1 cellular context compared by ENCODE assay signal in the genomic region with DNA sequence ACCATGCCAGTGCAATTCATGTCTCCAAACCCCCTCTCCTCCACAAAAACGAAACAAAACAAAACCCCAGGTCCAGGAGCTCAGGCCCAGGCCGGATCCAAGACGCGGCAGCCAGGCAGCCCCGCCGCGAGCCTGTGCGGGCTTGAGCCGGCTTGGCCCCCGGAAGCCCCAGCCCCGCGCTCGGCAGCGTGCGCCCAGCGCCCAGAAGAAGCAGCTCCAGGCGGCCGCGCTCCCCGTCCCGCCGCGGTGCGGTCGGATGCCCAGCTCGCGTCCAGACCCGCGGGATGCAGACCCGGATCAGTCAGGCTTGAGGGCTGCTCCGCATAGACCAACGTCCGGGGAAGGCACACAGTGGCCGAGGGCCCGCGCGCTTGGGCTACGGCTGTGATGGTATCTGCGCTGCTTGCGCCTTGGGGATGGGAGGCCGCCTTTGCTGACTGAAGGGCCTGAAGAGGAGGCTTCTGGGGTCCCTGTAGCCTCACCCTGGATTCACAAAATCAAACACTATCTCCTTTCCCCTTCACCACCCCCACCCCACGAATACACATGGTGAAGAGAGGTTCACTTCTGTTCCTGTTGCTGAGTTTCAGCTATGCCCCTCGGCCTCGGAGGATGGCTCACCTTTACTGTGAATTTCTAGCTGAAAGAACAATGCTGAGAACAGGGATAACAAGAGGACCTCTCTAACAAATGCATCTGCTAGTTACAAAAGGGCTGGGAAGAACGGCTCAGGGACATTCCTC.
TF ChIP-seq lines count a peak whose summit lies in the region.

No MANE protein-coding gene starts in this region.

TF ChIP-seq in HepG2, 621 proteins besides CTCF, POLR2A, EP300 and RAD21 (continued from another document):
- TF ChIP-seq, protein P1, sequence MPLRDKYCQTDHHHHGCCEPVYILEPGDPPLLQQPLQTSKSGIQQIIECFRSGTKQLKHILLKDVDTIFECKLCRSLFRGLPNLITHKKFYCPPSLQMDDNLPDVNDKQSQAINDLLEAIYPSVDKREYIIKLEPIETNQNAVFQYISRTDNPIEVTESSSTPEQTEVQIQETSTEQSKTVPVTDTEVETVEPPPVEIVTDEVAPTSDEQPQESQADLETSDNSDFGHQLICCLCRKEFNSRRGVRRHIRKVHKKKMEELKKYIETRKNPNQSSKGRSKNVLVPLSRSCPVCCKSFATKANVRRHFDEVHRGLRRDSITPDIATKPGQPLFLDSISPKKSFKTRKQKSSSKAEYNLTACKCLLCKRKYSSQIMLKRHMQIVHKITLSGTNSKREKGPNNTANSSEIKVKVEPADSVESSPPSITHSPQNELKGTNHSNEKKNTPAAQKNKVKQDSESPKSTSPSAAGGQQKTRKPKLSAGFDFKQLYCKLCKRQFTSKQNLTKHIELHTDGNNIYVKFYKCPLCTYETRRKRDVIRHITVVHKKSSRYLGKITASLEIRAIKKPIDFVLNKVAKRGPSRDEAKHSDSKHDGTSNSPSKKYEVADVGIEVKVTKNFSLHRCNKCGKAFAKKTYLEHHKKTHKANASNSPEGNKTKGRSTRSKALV (CRISPR knock-in tag; IDR thresholded peaks at IDR 0.05): peak; percentile 41; the same call in 1 of the 2 replicates
- peak; percentile 41; the same call in 1 of the 2 replicates for TF ChIP-seq GABPB1 (CRISPR knock-in tag; IDR thresholded peaks at IDR 0.05)
- TF ChIP-seq, protein P2, sequence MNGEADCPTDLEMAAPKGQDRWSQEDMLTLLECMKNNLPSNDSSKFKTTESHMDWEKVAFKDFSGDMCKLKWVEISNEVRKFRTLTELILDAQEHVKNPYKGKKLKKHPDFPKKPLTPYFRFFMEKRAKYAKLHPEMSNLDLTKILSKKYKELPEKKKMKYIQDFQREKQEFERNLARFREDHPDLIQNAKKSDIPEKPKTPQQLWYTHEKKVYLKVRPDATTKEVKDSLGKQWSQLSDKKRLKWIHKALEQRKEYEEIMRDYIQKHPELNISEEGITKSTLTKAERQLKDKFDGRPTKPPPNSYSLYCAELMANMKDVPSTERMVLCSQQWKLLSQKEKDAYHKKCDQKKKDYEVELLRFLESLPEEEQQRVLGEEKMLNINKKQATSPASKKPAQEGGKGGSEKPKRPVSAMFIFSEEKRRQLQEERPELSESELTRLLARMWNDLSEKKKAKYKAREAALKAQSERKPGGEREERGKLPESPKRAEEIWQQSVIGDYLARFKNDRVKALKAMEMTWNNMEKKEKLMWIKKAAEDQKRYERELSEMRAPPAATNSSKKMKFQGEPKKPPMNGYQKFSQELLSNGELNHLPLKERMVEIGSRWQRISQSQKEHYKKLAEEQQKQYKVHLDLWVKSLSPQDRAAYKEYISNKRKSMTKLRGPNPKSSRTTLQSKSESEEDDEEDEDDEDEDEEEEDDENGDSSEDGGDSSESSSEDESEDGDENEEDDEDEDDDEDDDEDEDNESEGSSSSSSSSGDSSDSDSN (CRISPR knock-in tag; IDR thresholded peaks at IDR 0.05): peak; percentile 67; the same call in 1 of the 2 replicates
- TF ChIP-seq ARNT (IDR thresholded peaks at IDR 0.05): no peak
